ENCODE assay signal across 10 cellular contexts in genomic region chr3:3172627-3173026, GRCh38. TPM values are rescaled to one million over a fixed set of nuclear protein-coding genes. Genes with fewer than 3 reads are reported as not detected.
DNase-seq lines count a peak whose midpoint lies in the region; ATAC-seq and TF ChIP-seq lines count a peak whose summit lies in the region.
"Had no signal": no experiment of that assay in that cellular context is flagged by ENCODE, and none has a peak within 500 bp of the region (broad histone marks: within the 10 kb centered on the region; RNA-seq: fewer than 3 reads in every experiment).

No MANE protein-coding gene starts in this region.

- no peaks in the 10 kb centered on the region for H3K9me3 ChIP-seq in CD4-positive, CD25-positive, alpha-beta regulatory T cell (ENCODE audit: control insufficient read depth in 2 of 2, low read length in 2 of 2)

- no peaks in the 10 kb centered on the region for H3K27me3 ChIP-seq in CD4-positive, CD25-positive, alpha-beta regulatory T cell (ENCODE audit: control insufficient read depth, insufficient read depth, low read length)
- no peaks in the 10 kb centered on the region for H3K27me3 ChIP-seq in dorsolateral prefrontal cortex

- peaks cover 58% of the 10 kb centered on the region for H3K4me1 ChIP-seq in CD4-positive, CD25-positive, alpha-beta regulatory T cell (ENCODE audit: control insufficient read depth, insufficient read depth, low read length, poor library complexity, severe bottlenecking)

- peaks cover 60% of the 10 kb centered on the region for H3K36me3 ChIP-seq in CD4-positive, CD25-positive, alpha-beta regulatory T cell (ENCODE audit: control insufficient read depth, insufficient read depth, low read length)

- H3K27me3 Mint-ChIP-seq in CD4-positive, CD25-positive, alpha-beta regulatory T cell, result no peaks in the 10 kb centered on the region
- H3K27me3 Mint-ChIP-seq in IgD-negative memory B cell, result no peaks in the 10 kb centered on the region
- no peaks in the 10 kb centered on the region for H3K27me3 Mint-ChIP-seq in natural killer cell (ENCODE audit: low read depth in 2 of 2)

- peak in 2 of 3 donors; percentile 24 to 58 for DNase-seq in CD4-positive, CD25-positive, alpha-beta regulatory T cell
- DNase-seq in coronary artery (ENCODE audit: low spot score) (no peak), natural killer cell (no peak), dorsolateral prefrontal cortex (no peak), NCI-H524 (lab: John Stamatoyannopoulos, UW) (no peak)
- DNase-seq: T-helper 9 cell had no signal

- peak overlapping the region; percentile 75 to 92 (median 82) for H3K4me3 Mint-ChIP-seq in CD4-positive, CD25-positive, alpha-beta regulatory T cell
- H3K4me3 Mint-ChIP-seq in IgD-negative memory B cell, result peak overlapping the region in 2 of 4 donors; percentile 1 to 84
- H3K4me3 Mint-ChIP-seq in natural killer cell, result peak overlapping the region; percentile 84
- H3K4me3 Mint-ChIP-seq: neural crest cell had no signal

- H3K27ac Mint-ChIP-seq in CD4-positive, CD25-positive, alpha-beta regulatory T cell, result peak overlapping the region; percentile 71 to 95 (median 93)
- H3K27ac Mint-ChIP-seq in IgD-negative memory B cell, result peak overlapping the region; percentile 39 to 82 (median 71)
- H3K27ac Mint-ChIP-seq in natural killer cell, result peak overlapping the region; percentile 90 to 95

- ATAC-seq in CD4-positive, CD25-positive, alpha-beta regulatory T cell (ENCODE audit: low read depth in 2 of 2), result no peak
- ATAC-seq in natural killer cell (peak; percentile 43 to 69 (median 56)), HG02973 (IDR thresholded peaks at IDR 0.05; ENCODE audit: unreplicated experiment) (no peak), HG03457 (IDR thresholded peaks at IDR 0.05; ENCODE audit: unreplicated experiment) (no peak)

- H3K9me3 Mint-ChIP-seq in CD4-positive, CD25-positive, alpha-beta regulatory T cell, result no peaks in the 10 kb centered on the region
- no peaks in the 10 kb centered on the region for H3K9me3 Mint-ChIP-seq in IgD-negative memory B cell
- no peaks in the 10 kb centered on the region for H3K9me3 Mint-ChIP-seq in natural killer cell
- H3K9me3 Mint-ChIP-seq: neural crest cell had no signal

- H3K4me1 Mint-ChIP-seq in CD4-positive, CD25-positive, alpha-beta regulatory T cell, result peaks cover 46 to 77% (median 58%) of the 10 kb centered on the region in 4 donors
- H3K4me1 Mint-ChIP-seq in IgD-negative memory B cell, result peaks cover 31 to 47% (median 37%) of the 10 kb centered on the region in 3 donors
- peaks cover 53 to 59% of the 10 kb centered on the region in 2 donors for H3K4me1 Mint-ChIP-seq in natural killer cell

- H3K36me3 Mint-ChIP-seq in CD4-positive, CD25-positive, alpha-beta regulatory T cell, result peaks cover 35% of the 10 kb centered on the region
- H3K36me3 Mint-ChIP-seq in IgD-negative memory B cell (peaks cover 3% of the 10 kb centered on the region), natural killer cell (no peaks in the 10 kb centered on the region)

- intact Hi-C loops in natural killer cell (cut with micrococcal nuclease), result loop anchor here (10.0 kb wide), 2 partner anchors 1322 to 1952 kb away; partner anchors contain the start of genes ARL8B and ITPR1
- intact Hi-C loops in dorsolateral prefrontal cortex (cut with DNase I), result no loop called here

- H3K27ac ChIP-seq in CD4-positive, CD25-positive, alpha-beta regulatory T cell (ENCODE audit: insufficient read depth, low read length, poor library complexity, severe bottlenecking), result peak overlapping the region; percentile 84
- H3K27ac ChIP-seq in coronary artery, result peak overlapping the region in 1 of 2 donors; percentile 74
- H3K27ac ChIP-seq in dorsolateral prefrontal cortex, result peak overlapping the region in 21 of 59 donors; percentile 2 to 54 (median 29)

- peak overlapping the region; percentile 85 for H3K4me3 ChIP-seq in CD4-positive, CD25-positive, alpha-beta regulatory T cell (ENCODE audit: low read depth, low read length)
- H3K4me3 ChIP-seq in coronary artery, result peak overlapping the region; percentile 30
- H3K4me3 ChIP-seq in dorsolateral prefrontal cortex, result peak overlapping the region in 1 of 59 donors; percentile 22

- TF ChIP-seq CTCF in coronary artery (IDR thresholded peaks at IDR 0.05) (no peak), natural killer cell (IDR thresholded peaks at IDR 0.05) (no peak), dorsolateral prefrontal cortex (IDR thresholded peaks at IDR 0.05 in 54 of 56, conservative IDR thresholded peaks at IDR 0.05 in 2 of 56; ENCODE audit: low read depth in 1 of 56, partially characterized antibody in 56 of 56) (no peak)

RNA-seq across cellular contexts. Expression of gene CRBN, which starts 6.9 kb away (rescaled TPM):
- total RNA-seq in CD4-positive, CD25-positive, alpha-beta regulatory T cell, result 137 TPM
- 100 to 1,000 TPM; 129 to 179 (median 169) TPM for polyA plus RNA-seq in CD4-positive, CD25-positive, alpha-beta regulatory T cell
- polyA plus RNA-seq in IgD-negative memory B cell, result 113 TPM
- total RNA-seq in natural killer cell, result 100 to 1,000 TPM; 126 to 166 (median 139) TPM
- 100 to 1,000 TPM in 106 of 120 experiments, 10 to 100 TPM in 14; 83.9 to 140 (median 113) TPM for total RNA-seq in dorsolateral prefrontal cortex

RNA-seq across cellular contexts. Expression of gene TRNT1, which starts 45.9 kb away (rescaled TPM):
- 29.0 TPM for total RNA-seq in CD4-positive, CD25-positive, alpha-beta regulatory T cell
- polyA plus RNA-seq in CD4-positive, CD25-positive, alpha-beta regulatory T cell, result 10 to 100 TPM; 20.3 to 27.2 (median 25.3) TPM
- polyA plus RNA-seq in IgD-negative memory B cell, result 21.0 TPM
- total RNA-seq in natural killer cell (10 to 100 TPM; 33.3 to 41.9 (median 36.6) TPM), dorsolateral prefrontal cortex (10 to 100 TPM; 16.2 to 39.4 (median 26.2) TPM)

Comparison
In these comparisons a context has a peak if more than half of its experiments do, and no peak if none do; other contexts are left out.
1. ATAC-seq: peak in natural killer cell (3 of 3); none in CD4-positive, CD25-positive, alpha-beta regulatory T cell (0 of 2), HG02973 (single experiment) and HG03457 (single experiment).
2. DNase-seq: peak in CD4-positive, CD25-positive, alpha-beta regulatory T cell (2 of 3); none in coronary artery (single experiment), natural killer cell (single experiment), dorsolateral prefrontal cortex (0 of 10) and NCI-H524 (0 of 2).
3. Peak in every context shown above with its lines, with median percentiles within 50 percentile points of each other: H3K27ac Mint-ChIP-seq.